In genomic region chr15:73597036-73597638, GRCh38 we compare ENCODE assay signal across 32 cellular contexts. TPM values are rescaled to one million over a fixed set of nuclear protein-coding genes. Genes with fewer than 3 reads are reported as not detected.
DNase-seq lines count a peak whose midpoint lies in the region; ATAC-seq and TF ChIP-seq lines count a peak whose summit lies in the region.
"Had no signal": no experiment of that assay in that cellular context is flagged by ENCODE, and none has a peak within 500 bp of the region (broad histone marks: within the 10 kb centered on the region; RNA-seq: fewer than 3 reads in every experiment).

No MANE protein-coding gene starts in this region.

- no peak overlapping the region for H2BK120ac ChIP-seq in neuronal stem cell (ENCODE audit: low read depth, low read length)

- no CpG with 5 or more reads among the region's 21 CpGs for WGBS in neuronal stem cell (ENCODE audit: extremely low coverage in 2 of 2, insufficient read length in 2 of 2, insufficient replicate concordance in 1 of 2), 2 donors

- H3K27me3 Mint-ChIP-seq in immature natural killer cell (ENCODE audit: low read depth in 3 of 3) = no peaks in the 10 kb centered on the region
- H3K27me3 Mint-ChIP-seq: activated naive CD4-positive, alpha-beta T cell treated with anti-CD3 and anti-CD28 coated beads, Interleukin-2, amount 10 ng/mL, durations not matched to agents 7 days and 5 days; CD4-positive, CD25-positive, alpha-beta regulatory T cell; effector memory CD8-positive, alpha-beta T cell; naive thymus-derived CD8-positive, alpha-beta T cell; stimulated activated naive B cell treated with anti-CD40 and anti-IgM and Interleukin-4, amounts not matched to agents 10 μg/mL and 1 μg/mL and 100 μg/mL, for 72 hours had no signal

- H3K4me3 Mint-ChIP-seq in immature natural killer cell = no peak overlapping the region
- H3K4me3 Mint-ChIP-seq: activated naive CD4-positive, alpha-beta T cell treated with anti-CD3 and anti-CD28 coated beads, Interleukin-2, amount 10 ng/mL, durations not matched to agents 7 days and 5 days; CD4-positive, CD25-positive, alpha-beta regulatory T cell; effector memory CD8-positive, alpha-beta T cell; stimulated activated naive B cell treated with anti-CD40 and anti-IgM and Interleukin-4, amounts not matched to agents 10 μg/mL and 1 μg/mL and 100 μg/mL, for 72 hours had no signal

- H3K4me3 ChIP-seq in left ventricle myocardium inferior (no peak overlapping the region), epithelial cell of esophagus (ENCODE audit: low read length) (no peak overlapping the region), neuronal stem cell (ENCODE audit: low read length in 2 of 2) (peak overlapping the region in 1 of 2 donors; percentile 9)
- H3K4me3 ChIP-seq: breast epithelium, colonic mucosa, gastrocnemius medialis, GM12878, hepatocyte, suprapubic skin had no signal

- H3K27me3 ChIP-seq in left ventricle myocardium inferior (ENCODE audit: low read depth) (no peaks in the 10 kb centered on the region), neuronal stem cell (ENCODE audit: control insufficient read depth in 3 of 3, insufficient read depth in 3 of 3, low read depth in 1 of 3, low read length in 3 of 3) (no peaks in the 10 kb centered on the region)
- H3K27me3 ChIP-seq: breast epithelium, colonic mucosa, gastrocnemius medialis, hepatocyte, suprapubic skin had no signal

- ATAC-seq in left cardiac atrium (no peak), HG03521 (IDR thresholded peaks at IDR 0.05; ENCODE audit: unreplicated experiment) (no peak)
- ATAC-seq: effector memory CD8-positive, alpha-beta T cell; gastrocnemius medialis; GM12878; left ventricle myocardium superior; naive thymus-derived CD8-positive, alpha-beta T cell; stimulated activated naive B cell treated with anti-CD40 and anti-IgM and Interleukin-4, amounts not matched to agents 10 μg/mL and 1 μg/mL and 100 μg/mL, for 72 hours had no signal

- peak overlapping the region; percentile 44 for H3K18ac ChIP-seq in neuronal stem cell (ENCODE audit: low read length)

- H3K27ac ChIP-seq in left ventricle myocardium inferior (replicated peaks) (peak overlapping the region; percentile 29), neuronal stem cell (replicated peaks; ENCODE audit: low read length) (peak overlapping the region; percentile 26)
- H3K27ac ChIP-seq: breast epithelium, colonic mucosa, hepatocyte, parathyroid adenoma, suprapubic skin, WERI-Rb-1 had no signal

- DNase-seq in left ventricle myocardium inferior (no peak), left cardiac atrium (no peak), epithelial cell of esophagus (ENCODE audit: low read depth) (peak; percentile 32), neuronal stem cell (ENCODE audit: low spot score) (no peak), immature natural killer cell (no peak), kidney glomerular epithelial cell (lab: John Stamatoyannopoulos, UW) (no peak), iPS-NIHi7 (ENCODE audit: extremely low spot score) (no peak)
- DNase-seq: 8988T; activated CD4-positive, alpha-beta T cell treated with anti-CD3 and anti-CD28 coated beads, Interleukin-2, amount 50 U/mL, for 1 hour; activated naive CD4-positive, alpha-beta T cell treated with anti-CD3 and anti-CD28 coated beads, Interleukin-2, amount 10 ng/mL, durations not matched to agents 7 days and 5 days; amniotic stem cell; CD4-positive, CD25-positive, alpha-beta regulatory T cell; colonic mucosa; effector memory CD8-positive, alpha-beta T cell; gastrocnemius medialis; left ventricle myocardium superior; midbrain; naive thymus-derived CD8-positive, alpha-beta T cell; NCI-H1092 treated with DMSO at 0.1 percent for 48 hours; NCI-H187 treated with DMSO at 0.1 percent for 48 hours; NCI-H524; SHP77; stimulated activated CD4-positive, alpha-beta T cell treated with anti-CD3 and anti-CD28 coated beads, Interleukin-4, amount 100 ng/mL, for 4 hours; stimulated activated naive B cell treated with anti-CD40 and anti-IgM and Interleukin-4, amounts not matched to agents 10 μg/mL and 1 μg/mL and 100 μg/mL, for 72 hours; T1000; WERI-Rb-1 had no signal

- no peak for TF ChIP-seq CTCF in left ventricle myocardium inferior (IDR thresholded peaks at IDR 0.05; ENCODE audit: borderline replicate concordance)
- no peak for TF ChIP-seq CTCF in epithelial cell of esophagus (IDR thresholded peaks at IDR 0.05; ENCODE audit: insufficient read depth, low read depth, low read length, missing control alignments)

- H3K4me1 ChIP-seq in left ventricle myocardium inferior = peaks cover 98% of the 10 kb centered on the region
- peaks cover 17 to 38% of the 10 kb centered on the region in 2 donors for H3K4me1 ChIP-seq in neuronal stem cell (ENCODE audit: control insufficient read depth in 2 of 2, insufficient read depth in 1 of 2, low read depth in 1 of 2, low read length in 2 of 2)

- H2BK12ac ChIP-seq in neuronal stem cell (ENCODE audit: low read length) = no peak overlapping the region

- H3K14ac ChIP-seq in neuronal stem cell (ENCODE audit: low read length) = no peak overlapping the region

- no peak overlapping the region for H3K4me2 ChIP-seq in neuronal stem cell (ENCODE audit: insufficient read depth, low read length, poor library complexity, severe bottlenecking)
- H3K4me2 ChIP-seq: hepatocyte had no signal

- H3K4ac ChIP-seq in neuronal stem cell (ENCODE audit: low read length) = no peak overlapping the region

- H3K36me3 ChIP-seq in left ventricle myocardium inferior (peaks cover under 1% of the 10 kb centered on the region), neuronal stem cell (replicated peaks in 1 of 2; ENCODE audit: control insufficient read depth in 2 of 2, insufficient read depth in 2 of 2, low read length in 2 of 2) (peaks cover under 1 to 13% of the 10 kb centered on the region in 2 donors)
- H3K36me3 ChIP-seq: breast epithelium, colonic mucosa, gastrocnemius medialis, suprapubic skin, WERI-Rb-1 had no signal

- H3K23ac ChIP-seq in neuronal stem cell (ENCODE audit: low read depth, low read length, poor library complexity) = no peak overlapping the region

- intact Hi-C loops in left ventricle myocardium inferior (cut with micrococcal nuclease) = no loop called here
- intact Hi-C loops in left cardiac atrium (cut with DNase I) = no loop called here

- H2AFZ ChIP-seq in neuronal stem cell (ENCODE audit: low read length) = no peak overlapping the region
- H2AFZ ChIP-seq: hepatocyte, parathyroid adenoma had no signal

- no peak overlapping the region for H3K27ac Mint-ChIP-seq in immature natural killer cell
- H3K27ac Mint-ChIP-seq: activated naive CD4-positive, alpha-beta T cell treated with anti-CD3 and anti-CD28 coated beads, Interleukin-2, amount 10 ng/mL, durations not matched to agents 7 days and 5 days; stimulated activated naive B cell treated with anti-CD40 and anti-IgM and Interleukin-4, amounts not matched to agents 10 μg/mL and 1 μg/mL and 100 μg/mL, for 72 hours had no signal

- no peak overlapping the region for H2BK15ac ChIP-seq in neuronal stem cell (ENCODE audit: low read length)

- H4K91ac ChIP-seq in neuronal stem cell (ENCODE audit: low read depth, low read length, poor library complexity) = no peak overlapping the region

- H3K9ac ChIP-seq in neuronal stem cell (ENCODE audit: low read depth, low read length, poor library complexity) = no peak overlapping the region
- H3K9ac ChIP-seq: parathyroid adenoma had no signal

- H3K79me1 ChIP-seq in neuronal stem cell (ENCODE audit: low read depth, low read length) = no peaks in the 10 kb centered on the region

- H4K8ac ChIP-seq in neuronal stem cell (ENCODE audit: low read depth, low read length) = no peak overlapping the region

- peaks cover 28 to 54% of the 10 kb centered on the region in 2 donors for H3K4me1 Mint-ChIP-seq in immature natural killer cell

- H2AK5ac ChIP-seq in neuronal stem cell (ENCODE audit: low read depth, low read length) = no peak overlapping the region

- H3K9me3 Mint-ChIP-seq in immature natural killer cell = no peaks in the 10 kb centered on the region
- H3K9me3 Mint-ChIP-seq: activated naive CD4-positive, alpha-beta T cell treated with anti-CD3 and anti-CD28 coated beads, Interleukin-2, amount 10 ng/mL, durations not matched to agents 7 days and 5 days; CD4-positive, CD25-positive, alpha-beta regulatory T cell; effector memory CD8-positive, alpha-beta T cell; naive thymus-derived CD8-positive, alpha-beta T cell; stimulated activated naive B cell treated with anti-CD40 and anti-IgM and Interleukin-4, amounts not matched to agents 10 μg/mL and 1 μg/mL and 100 μg/mL, for 72 hours had no signal

- H3K36me3 Mint-ChIP-seq in immature natural killer cell = peaks cover 0 to 6% (median 0%) of the 10 kb centered on the region in 3 donors

- no peak overlapping the region for H2BK5ac ChIP-seq in neuronal stem cell (ENCODE audit: low read length)

- H3K9me3 ChIP-seq in left ventricle myocardium inferior (replicated peaks) (no peaks in the 10 kb centered on the region), neuronal stem cell (replicated peaks in 1 of 2; ENCODE audit: control insufficient read depth in 2 of 2, insufficient read depth in 1 of 2, low read depth in 1 of 2, low read length in 2 of 2) (no peaks in the 10 kb centered on the region)
- H3K9me3 ChIP-seq: breast epithelium, colonic mucosa, gastrocnemius medialis, suprapubic skin had no signal

RNA-seq across cellular contexts. Expression of gene NPTN, which starts 36.1 kb away (rescaled TPM):
- 227 TPM for total RNA-seq in left ventricle myocardium inferior
- total RNA-seq in left cardiac atrium = 100 to 1,000 TPM; 175 to 223 TPM
- polyA plus RNA-seq in neuronal stem cell (2013, experiment 1 of 2) = 47.2 TPM
- 47.3 TPM for polyA plus RNA-seq in neuronal stem cell (2013, experiment 2 of 2)
- polyA plus RNA-seq in immature natural killer cell = 10 to 100 TPM; 30.3 to 58.7 (median 41.6) TPM
